In genomic region chr7:77425151-77426051, GRCh38 we compare ENCODE assay signal across 10 cellular contexts. TPM values are rescaled to one million over a fixed set of nuclear protein-coding genes. Genes with fewer than 3 reads are reported as not detected.
DNase-seq lines count a peak whose midpoint lies in the region; ATAC-seq, FAIRE-seq and TF ChIP-seq lines count a peak whose summit lies in the region.
"Had no signal": no experiment of that assay in that cellular context is flagged by ENCODE, and none has a peak within 500 bp of the region (broad histone marks: within the 10 kb centered on the region; RNA-seq: fewer than 3 reads in every experiment).

No MANE protein-coding gene starts in this region.

- ATAC-seq in HG03442 (IDR thresholded peaks at IDR 0.05; ENCODE audit: unreplicated experiment), result peak; percentile 35
- peak; percentile 61 for ATAC-seq in GM12878
- no peak for ATAC-seq in HG02973 (IDR thresholded peaks at IDR 0.05; ENCODE audit: unreplicated experiment)

- SMC1A ChIA-PET in GM12878 (lab: Charles Lee; ENCODE audit: uncharacterized antibody, unreplicated experiment), result interaction anchor here (0.6 to 6.7 kb wide), 23 partner anchors 9 to 178 kb away, joined by 3 to 68 read pairs (median 4); partner anchors contain the start of gene GSAP

- H3K27ac ChIP-seq in GM12878 (ENCODE audit: control insufficient read depth, insufficient read depth), result peak overlapping the region; percentile 78

- peak overlapping the region; percentile 54; the same call in 1 of the 2 replicates for H3K9ac ChIP-seq in GM12878 (ENCODE audit: control insufficient read depth, insufficient read depth, low read length)

- no peak for TF ChIP-seq RAD21 in GM12878 (IDR thresholded peaks at IDR 0.05; ENCODE audit: insufficient read depth, low read depth, low read length)

- CTCF ChIA-PET in GM12878 (lab: Yijun Ruan, JAX), result interaction anchor here (0.7 to 6.3 kb wide), 6 partner anchors 10 to 178 kb away, joined by 3 to 59 read pairs (median 4); partner anchors contain the start of gene GSAP

- TF ChIP-seq POLR2A in GM12878 (IDR thresholded peaks at IDR 0.05; ENCODE audit: low read depth, low read length) (no peak), erythroblast (IDR thresholded peaks at IDR 0.05; ENCODE audit: low read length) (no peak)

- peak overlapping the region; percentile 75 for H3K4me2 ChIP-seq in GM12878 (ENCODE audit: control insufficient read depth, insufficient read depth)

- peak overlapping the region; percentile 54; the same call in 1 of the 2 replicates for H3K4me3 ChIP-seq in GM12878

- TF ChIP-seq CTCF in GM12878 (IDR thresholded peaks at IDR 0.05 in 2 of 3, conservative IDR thresholded peaks at IDR 0.05 in 1 of 3; ENCODE audit: control insufficient read depth in 2 of 3, extremely low read depth in 1 of 3, insufficient read depth in 1 of 3, low read depth in 3 of 3, low read length in 3 of 3), result no peak

- H3K9me3 ChIP-seq in GM12878 (replicated peaks; ENCODE audit: control insufficient read depth, insufficient read depth, low read length), result no peaks in the 10 kb centered on the region

- H4K20me1 ChIP-seq in GM12878 (ENCODE audit: control insufficient read depth, insufficient read depth), result no peaks in the 10 kb centered on the region

- peak; percentile 58 for DNase-seq in Daoy (ENCODE audit: low read depth)
- no peak for DNase-seq in GM12878 (ENCODE audit: low read depth, low spot score)
- DNase-seq in medulla oblongata (ENCODE audit: extremely low spot score), result peak; percentile 68
- no peak for DNase-seq in activated CD8-positive, alpha-beta memory T cell treated with anti-CD3 and anti-CD28 coated beads, Interleukin-2, amount 50 U/mL, for 4 hours
- DNase-seq in erythroblast (lab: John Stamatoyannopoulos, UW), result no peak
- DNase-seq in DMS 273 (lab: John Stamatoyannopoulos, UW; ENCODE audit: unreplicated experiment), result no peak
- DNase-seq: GF-D8, kidney had no signal

- H3K27me3 ChIP-seq in GM12878 (replicated peaks in 1 of 2; ENCODE audit: control insufficient read depth in 2 of 2, insufficient read depth in 2 of 2, low read length in 1 of 2), result no peaks in the 10 kb centered on the region

- intact Hi-C loops in GM12878 (cut with micrococcal nuclease; ENCODE audit: unreplicated experiment), result loop anchor here (2.0 kb wide), 1 partner anchor 39 kb away; no protein-coding TSS in a partner anchor

- H3K79me2 ChIP-seq in GM12878 (ENCODE audit: control insufficient read depth, insufficient read depth, low read length), result no peaks in the 10 kb centered on the region

- no peaks in the 10 kb centered on the region for H3K36me3 ChIP-seq in GM12878 (ENCODE audit: control insufficient read depth in 2 of 2, insufficient read depth in 2 of 2, low read length in 1 of 2)

- WGBS in GM12878 (ENCODE audit: insufficient coverage, insufficient replicate concordance, low lambda C conversion rate, missing lambda C conversion rate), result 60% methylated on average over 10 of the region's 10 CpGs

- no TSS peak for BruUV-seq in GM12878 (replicated peaks; lab: Mats Ljungman, UMichigan)

- FAIRE-seq in GM12878 (lab: Jason Lieb, UNC), result no peak
- FAIRE-seq: kidney had no signal

- H3K4me1 ChIP-seq in GM12878 (ENCODE audit: control insufficient read depth, insufficient read depth, low read length), result peaks cover 27% of the 10 kb centered on the region

- POLR2A ChIA-PET in GM12878 (lab: Charles Lee), result interaction anchor here (0.7 to 1.7 kb wide), 9 partner anchors 9 to 198 kb away, joined by 3 to 15 read pairs (median 4); partner anchors contain the start of gene GSAP

- no peak for TF ChIP-seq EP300 in GM12878 (IDR thresholded peaks at IDR 0.05; ENCODE audit: borderline replicate concordance in 1 of 2, control insufficient read depth in 1 of 2, low read depth in 2 of 2, low read length in 2 of 2)

- H2AFZ ChIP-seq in GM12878 (ENCODE audit: control insufficient read depth, low read depth, low read length), result peak overlapping the region; percentile 53

- in situ Hi-C loops in GM12878 (cut with MboI), result no loop called here

- RAD21 ChIA-PET in GM12878 (lab: Charles Lee; ENCODE audit: unreplicated experiment), result interaction anchor here (0.6 to 4.9 kb wide), 12 partner anchors 9 to 133 kb away, joined by 3 to 32 read pairs (median 4); partner anchors contain the start of gene GSAP

TF ChIP-seq in GM12878, 131 proteins besides CTCF, POLR2A, EP300 and RAD21:
- TF ChIP-seq NBN (IDR thresholded peaks at IDR 0.05), result no peak

RNA-seq across cellular contexts. Expression of gene GSAP, which starts 9.3 kb away (rescaled TPM):
- total RNA-seq in Daoy (2014; rRNA removed; shearing (Covaris generic)), result 0.57 and 5.8 TPM in 2 replicates
- 130 and 134 TPM in 2 replicates for total RNA-seq in GM12878 (2013; cell fraction: nucleolus; rRNA removed)
- 26.5 and 27.2 TPM in 2 replicates for total RNA-seq in GM12878 (2014; rRNA removed)
- 21.0 and 24.7 TPM in 2 replicates for total RNA-seq in GM12878 (2014; rRNA removed; fragmentation: Illumina TruSeq; extraction: Trizol)
- 17.4 and 24.1 TPM in 2 replicates for total RNA-seq in GM12878 (2021)
- 6.9 TPM for polyA plus RNA-seq in GM12878 (2011; ENCODE audit: low read depth)
- 38.1 and 48.5 TPM in 2 replicates for polyA plus RNA-seq in GM12878 (2011; rRNA removed)
- polyA plus RNA-seq in GM12878 (2011; cell fraction: cytosol; rRNA removed), result 14.7 and 15.5 TPM in 2 replicates
- 99.9 and 128 TPM in 2 replicates for polyA plus RNA-seq in GM12878 (2011; cell fraction: nucleus; rRNA removed)
- 8.0 and 10.6 TPM in 2 replicates for polyA plus RNA-seq in GM12878 (2012)
- polyA plus RNA-seq in GM12878 (2014; fragmentation: Illumina TruSeq; extraction: Trizol), result 22.6 and 29.6 TPM in 2 replicates
- 1 to 10 TPM; 6.6 to 8.0 TPM for polyA plus RNA-seq in GM12878 (2014; fragmentation: Nextera tagmentation; extraction: Ambion mirVana)
- polyA plus RNA-seq in GM12878 (2014; rRNA removed), result 20.3 and 24.1 TPM in 2 replicates
- 10 to 100 TPM; 14.4 to 16.0 TPM for polyA plus RNA-seq in GM12878 (2016; fragmentation: Nextera tagmentation; extraction: Ambion mirVana)
- polyA minus RNA-seq in GM12878 (2011; rRNA and poly(A)+ RNA removed), result 36.5 and 39.6 TPM in 2 replicates
- polyA minus RNA-seq in GM12878 (2011; cell fraction: cytosol; rRNA and poly(A)+ RNA removed), result 7.6 and 11.1 TPM in 2 replicates
- 46.9 and 73.0 TPM in 2 replicates for polyA minus RNA-seq in GM12878 (2011; cell fraction: nucleus; rRNA and poly(A)+ RNA removed)

Comparison
In these comparisons a context has a peak if more than half of its experiments do, and no peak if none do; other contexts are left out.
1. DNase-seq: peak in Daoy (single experiment) and medulla oblongata (single experiment); none in GM12878 (single experiment), activated CD8-positive, alpha-beta memory T cell treated with anti-CD3 and anti-CD28 coated beads, Interleukin-2, amount 50 U/mL, for 4 hours (single experiment), erythroblast (0 of 2) and DMS 273 (single experiment).